Comparison of ENCODE assay signal across 23 cellular contexts in genomic region chr13:91270031-91270430, GRCh38.
A peak's percentile ranks its signal among the peaks of the same experiment; 100 is the strongest.
DNase-seq lines count a peak whose midpoint lies in the region; TF ChIP-seq lines count a peak whose summit lies in the region.
"Had no signal": no experiment of that assay in that cellular context is flagged by ENCODE, and none has a peak within 500 bp of the region (broad histone marks: within the 10 kb centered on the region; RNA-seq: fewer than 3 reads in every experiment).

No MANE protein-coding gene starts in this region.

- TF ChIP-seq POLR2A in esophagus squamous epithelium (IDR thresholded peaks at IDR 0.05) (no peak), spleen (IDR thresholded peaks at IDR 0.05) (no peak)

- TF ChIP-seq CTCF in esophagus squamous epithelium (IDR thresholded peaks at IDR 0.05): no peak
- no peak for TF ChIP-seq CTCF in spleen (IDR thresholded peaks at IDR 0.05 in 8 of 11, conservative IDR thresholded peaks at IDR 0.05 in 3 of 11)

- intact Hi-C loops in esophagus squamous epithelium (cut with DNase I) (no loop called here), spleen (cut with DNase I; ENCODE audit: low total_unique reads) (no loop called here)

- no peak overlapping the region for H3K27ac ChIP-seq in esophagus squamous epithelium
- peak overlapping the region in 1 of 8 donors; percentile 6 for H3K27ac ChIP-seq in spleen
- H3K27ac ChIP-seq: gastrocnemius medialis, skin epidermis, uterus had no signal

- in situ Hi-C loops in SK-MEL-5 (cut with HindIII; ENCODE audit: low pct_unique_long_range_greater_than_20kb, low sequenced_read_pairs): no loop called here

- no peak overlapping the region for H3K4me3 ChIP-seq in esophagus squamous epithelium
- H3K4me3 ChIP-seq in spleen: no peak overlapping the region
- H3K4me3 ChIP-seq: gastrocnemius medialis, skin epidermis, uterus had no signal

- H3K9me3 ChIP-seq in esophagus squamous epithelium (no peaks in the 10 kb centered on the region), spleen (peaks cover 0 to 25% (median 7%) of the 10 kb centered on the region in 8 donors)
- H3K9me3 ChIP-seq: gastrocnemius medialis, uterus had no signal

- H3K4me1 ChIP-seq in esophagus squamous epithelium (no peaks in the 10 kb centered on the region), spleen (no peaks in the 10 kb centered on the region)
- H3K4me1 ChIP-seq: gastrocnemius medialis, uterus had no signal

- H3K36me3 ChIP-seq in esophagus squamous epithelium: no peaks in the 10 kb centered on the region
- no peaks in the 10 kb centered on the region for H3K36me3 ChIP-seq in spleen
- H3K36me3 ChIP-seq: gastrocnemius medialis, uterus had no signal

- H3K27me3 ChIP-seq in esophagus squamous epithelium: no peaks in the 10 kb centered on the region
- no peaks in the 10 kb centered on the region for H3K27me3 ChIP-seq in spleen (replicated peaks in 1 of 7)
- H3K27me3 ChIP-seq: gastrocnemius medialis, uterus had no signal

- DNase-seq in ELR (ENCODE audit: low read depth): peak; percentile 57
- peak; percentile 49 for DNase-seq in SK-MEL-5 (ENCODE audit: low read depth, low spot score)
- peak; percentile 75 to 88 for DNase-seq in dermis microvascular lymphatic vessel endothelial cell (ENCODE audit: low read depth in 2 of 2)
- peak; percentile 39 for DNase-seq in myocyte (ENCODE audit: low read depth)
- no peak for DNase-seq in NCI-H69 (lab: John Stamatoyannopoulos, UW)
- no peak for DNase-seq in stimulated activated CD4-positive, alpha-beta T cell treated with anti-CD3 and anti-CD28 coated beads, Interleukin-4, amount 100 ng/mL, for 1 hour
- DNase-seq in esophagus squamous epithelium (lab: John Stamatoyannopoulos, UW): no peak
- DNase-seq in spleen: no peak
- DNase-seq: activated CD4-positive, alpha-beta T cell treated with anti-CD3 and anti-CD28 coated beads for 48 hours; activated naive CD4-positive, alpha-beta T cell treated with anti-CD3 and anti-CD28 coated beads, Interleukin-2, amount 50 U/mL, for 16 hours; anterior cingulate cortex; C1 segment of cervical spinal cord; caudate nucleus; EL; gastrocnemius medialis; HFFc6; naive B cell; NCI-H1436; NCI-H2171 treated with DMSO at 0.1 percent for 48 hours; posterior cingulate gyrus; stimulated activated naive B cell treated with anti-CD40 and anti-IgM and Interleukin-4, amounts not matched to agents 10 μg/mL and 1 μg/mL and 100 μg/mL, for 72 hours; uterus had no signal

- WGBS in esophagus squamous epithelium, 2 donors: 40 to 45% methylated on average over 3 of the region's 3 CpGs
- 44 to 58% (median 51%) methylated on average over 3 of the region's 3 CpGs for WGBS in spleen, 5 donors

Comparison
In these comparisons a context has a peak if more than half of its experiments do, and no peak if none do; other contexts are left out.
1. DNase-seq: peak in ELR (single experiment), SK-MEL-5 (single experiment), dermis microvascular lymphatic vessel endothelial cell (2 of 2) and myocyte (single experiment); none in NCI-H69 (single experiment), stimulated activated CD4-positive, alpha-beta T cell treated with anti-CD3 and anti-CD28 coated beads, Interleukin-4, amount 100 ng/mL, for 1 hour (single experiment), esophagus squamous epithelium (single experiment) and spleen (single experiment).